19 cellular contexts compared by ENCODE assay signal in genomic region chr7:40784176-40784575, GRCh38.
DNase-seq lines count a peak whose midpoint lies in the region; ATAC-seq and TF ChIP-seq lines count a peak whose summit lies in the region.
"Had no signal": no experiment of that assay in that cellular context is flagged by ENCODE, and none has a peak within 500 bp of the region (broad histone marks: within the 10 kb centered on the region; RNA-seq: fewer than 3 reads in every experiment).

No MANE protein-coding gene starts in this region.

- TF ChIP-seq POLR2A in heart left ventricle (IDR thresholded peaks at IDR 0.05) (no peak), uterus (IDR thresholded peaks at IDR 0.05) (no peak)

- H3K23ac ChIP-seq in mesenchymal stem cell (ENCODE audit: low read length in 2 of 2), result no peak overlapping the region

- no peak overlapping the region for H3K9ac ChIP-seq in mesenchymal stem cell (ENCODE audit: low read length)
- H3K9ac ChIP-seq: BLaER1 had no signal

- no peaks in the 10 kb centered on the region for H3K79me1 ChIP-seq in mesenchymal stem cell (replicated peaks; ENCODE audit: low read length, poor library complexity, severe bottlenecking)

- H3K4me3 ChIP-seq in cardiac muscle cell, result no peak overlapping the region
- H3K4me3 ChIP-seq in heart left ventricle, result no peak overlapping the region
- H3K4me3 ChIP-seq in mesenchymal stem cell (ENCODE audit: insufficient read depth in 1 of 2, low read depth in 1 of 2, low read length in 2 of 2), result no peak overlapping the region
- no peak overlapping the region for H3K4me3 ChIP-seq in uterus
- H3K4me3 ChIP-seq: BLaER1, HAP-1 had no signal

- no peak overlapping the region for H4K8ac ChIP-seq in mesenchymal stem cell (ENCODE audit: low read length)

- H2AK5ac ChIP-seq in mesenchymal stem cell (ENCODE audit: low read length, severe bottlenecking), result no peak overlapping the region

- H2BK120ac ChIP-seq in mesenchymal stem cell (ENCODE audit: low read depth, low read length), result no peak overlapping the region

- ATAC-seq in heart left ventricle (no peak), GM21381 (IDR thresholded peaks at IDR 0.05; ENCODE audit: unreplicated experiment) (no peak)
- ATAC-seq: CD8-positive, alpha-beta T cell had no signal

- no peak overlapping the region for H2AFZ ChIP-seq in mesenchymal stem cell (ENCODE audit: low read depth, low read length)

- H2BK15ac ChIP-seq in mesenchymal stem cell (ENCODE audit: low read depth, poor library complexity, severe bottlenecking), result no peak overlapping the region

- no peak overlapping the region for H3K14ac ChIP-seq in mesenchymal stem cell (ENCODE audit: low read length in 2 of 2)

- no peak overlapping the region for H2BK5ac ChIP-seq in mesenchymal stem cell (ENCODE audit: low read depth, low read length, poor library complexity, severe bottlenecking)

- H3K27me3 ChIP-seq in cardiac muscle cell (no peaks in the 10 kb centered on the region), heart left ventricle (no peaks in the 10 kb centered on the region), mesenchymal stem cell (ENCODE audit: control insufficient read depth in 1 of 2, insufficient read depth in 1 of 2, low read length in 2 of 2) (no peaks in the 10 kb centered on the region), uterus (no peaks in the 10 kb centered on the region)
- H3K27me3 ChIP-seq: BLaER1 had no signal

- H3K36me3 ChIP-seq in cardiac muscle cell, result no peaks in the 10 kb centered on the region
- no peaks in the 10 kb centered on the region for H3K36me3 ChIP-seq in heart left ventricle
- H3K36me3 ChIP-seq in mesenchymal stem cell (ENCODE audit: control insufficient read depth in 1 of 2, insufficient read depth in 2 of 2, low read depth in 1 of 2, low read length in 2 of 2), result no peaks in the 10 kb centered on the region
- H3K36me3 ChIP-seq in uterus, result no peaks in the 10 kb centered on the region
- H3K36me3 ChIP-seq: BLaER1, HAP-1 had no signal

- no peak overlapping the region for H2BK12ac ChIP-seq in mesenchymal stem cell (ENCODE audit: low read length in 2 of 2)

- intact Hi-C loops in heart left ventricle (cut with DNase I), result no loop called here
- intact Hi-C loops in uterus (cut with DNase I; ENCODE audit: low total_unique reads), result no loop called here

- H3K27ac ChIP-seq in cardiac muscle cell (peak overlapping the region; percentile 75), heart left ventricle (no peak overlapping the region), mesenchymal stem cell (ENCODE audit: low read length, poor library complexity, severe bottlenecking) (no peak overlapping the region), uterus (no peak overlapping the region)
- H3K27ac ChIP-seq: 22Rv1, BLaER1, C4-2B had no signal

- H3K18ac ChIP-seq in mesenchymal stem cell (ENCODE audit: low read depth in 1 of 2, low read length in 2 of 2), result no peak overlapping the region

- 37 to 51% (median 46%) methylated on average over 2 of the region's 2 CpGs for WGBS in heart left ventricle, 4 donors
- 0% methylated on average over 1 of the region's 2 CpGs for WGBS in mesenchymal stem cell

- no peak overlapping the region for H3K4ac ChIP-seq in mesenchymal stem cell (ENCODE audit: low read depth in 1 of 2, low read length in 2 of 2)

- peak; percentile 18 for DNase-seq in DMS53 (lab: John Stamatoyannopoulos, UW)
- DNase-seq in DMS53 treated with DMSO at 0.1 percent for 48 hours (lab: John Stamatoyannopoulos, UW; ENCODE audit: unreplicated experiment), result no peak
- peak in 1 of 2 donors; percentile 73 for DNase-seq in cardiac muscle cell (ENCODE audit: low read depth in 1 of 2, low spot score in 1 of 2)
- no peak for DNase-seq in heart left ventricle
- DNase-seq in mesenchymal stem cell, result peak; percentile 37
- DNase-seq in uterus, result no peak
- DNase-seq: Caco-2; CD4-positive, CD25-positive, alpha-beta regulatory T cell; CD8-positive, alpha-beta T cell; DMS153; DMS79 treated with DMSO at 0.1 percent for 48 hours; GF-D8; GOT3; HFFc6 had no signal

- H3K4me2 ChIP-seq in mesenchymal stem cell (ENCODE audit: low read length, poor library complexity, severe bottlenecking), result no peak overlapping the region
- H3K4me2 ChIP-seq: BLaER1 had no signal

- TF ChIP-seq CTCF in cardiac muscle cell (IDR thresholded peaks at IDR 0.05; ENCODE audit: low read depth, low read length) (no peak), heart left ventricle (IDR thresholded peaks at IDR 0.05) (no peak), uterus (IDR thresholded peaks at IDR 0.05) (no peak)

- no peak overlapping the region for H4K91ac ChIP-seq in mesenchymal stem cell (ENCODE audit: low read length)

- H3K9me3 ChIP-seq in cardiac muscle cell (ENCODE audit: low read depth) (no peaks in the 10 kb centered on the region), heart left ventricle (no peaks in the 10 kb centered on the region), mesenchymal stem cell (ENCODE audit: control insufficient read depth, low read length) (no peaks in the 10 kb centered on the region), uterus (no peaks in the 10 kb centered on the region)
- H3K9me3 ChIP-seq: BLaER1, Caco-2, HAP-1 had no signal

- H3K4me1 ChIP-seq in cardiac muscle cell (ENCODE audit: low read depth) (peaks cover 31% of the 10 kb centered on the region), heart left ventricle (peaks cover 0 to 25% (median 10%) of the 10 kb centered on the region in 12 donors), mesenchymal stem cell (ENCODE audit: control insufficient read depth, insufficient read depth, low read depth, low read length) (no peaks in the 10 kb centered on the region), uterus (no peaks in the 10 kb centered on the region)
- H3K4me1 ChIP-seq: Caco-2, HAP-1 had no signal

Comparison
In these comparisons a context has a peak if more than half of its experiments do, and no peak if none do; other contexts are left out.
1. DNase-seq: peak in DMS53 (single experiment) and mesenchymal stem cell (single experiment); none in DMS53 treated with DMSO at 0.1 percent for 48 hours (single experiment), heart left ventricle (0 of 5) and uterus (0 of 2).